Comparison of ENCODE assay signal across 16 cellular contexts in genomic region chr1:236997882-236998281, GRCh38. TPM values are rescaled to one million over a fixed set of nuclear protein-coding genes. Genes with fewer than 3 reads are reported as not detected.
DNase-seq lines count a peak whose midpoint lies in the region; ATAC-seq and TF ChIP-seq lines count a peak whose summit lies in the region.
"Had no signal": no experiment of that assay in that cellular context is flagged by ENCODE, and none has a peak within 500 bp of the region (broad histone marks: within the 10 kb centered on the region; RNA-seq: fewer than 3 reads in every experiment).

No MANE protein-coding gene starts in this region.

- TF ChIP-seq CTCF in Panc1 (IDR thresholded peaks at IDR 0.05): no peak

- no peak overlapping the region for H3K4me3 ChIP-seq in Panc1 (ENCODE audit: low read depth in 2 of 2, low read length in 2 of 2)
- H3K4me3 ChIP-seq: SK-N-MC, smooth muscle cell had no signal

- in situ Hi-C loops in G401 (cut with HindIII; ENCODE audit: low sequenced_read_pairs): no loop called here
- in situ Hi-C loops in Panc1 (cut with HindIII; ENCODE audit: low pct_unique_long_range_greater_than_20kb, low sequenced_read_pairs): no loop called here

- no peaks in the 10 kb centered on the region for H3K27me3 Mint-ChIP-seq in activated CD4-positive, alpha-beta T cell treated with anti-CD3 and anti-CD28 coated beads, Interleukin-2, amount 10 ng/mL, durations not matched to agents 7 days and 5 days
- H3K27me3 Mint-ChIP-seq: dendritic cell treated with granulocyte-macrophage colony-stimulating factor and Interleukin-4, amounts not matched to agents 40 ng/mL and 50 ng/mL, for 4 days had no signal

- CTCF ChIA-PET in Panc1 (lab: Charles Lee): no interaction called here
- CTCF ChIA-PET in activated CD4-positive, alpha-beta T cell treated with anti-CD3 and anti-CD28 coated beads, Interleukin-2, amount 10 ng/mL, durations not matched to agents 7 days and 5 days (lab: Charles Lee): no interaction called here

- H3K4me3 Mint-ChIP-seq in activated CD4-positive, alpha-beta T cell treated with anti-CD3 and anti-CD28 coated beads, Interleukin-2, amount 10 ng/mL, durations not matched to agents 7 days and 5 days: no peak overlapping the region
- H3K4me3 Mint-ChIP-seq: activated CD4-positive, alpha-beta memory T cell treated with anti-CD3 and anti-CD28 coated beads for 36 hours; dendritic cell treated with granulocyte-macrophage colony-stimulating factor and Interleukin-4, amounts not matched to agents 40 ng/mL and 50 ng/mL, for 4 days; IgD-negative memory B cell had no signal

- POLR2A ChIA-PET in Panc1 (lab: Charles Lee): no interaction called here
- POLR2A ChIA-PET in activated CD4-positive, alpha-beta T cell treated with anti-CD3 and anti-CD28 coated beads, Interleukin-2, amount 10 ng/mL, durations not matched to agents 7 days and 5 days (lab: Charles Lee): no interaction called here

- no peaks in the 10 kb centered on the region for H3K36me3 Mint-ChIP-seq in activated CD4-positive, alpha-beta T cell treated with anti-CD3 and anti-CD28 coated beads, Interleukin-2, amount 10 ng/mL, durations not matched to agents 7 days and 5 days (ENCODE audit: low read depth)
- H3K36me3 Mint-ChIP-seq: activated CD4-positive, alpha-beta memory T cell treated with anti-CD3 and anti-CD28 coated beads for 36 hours; IgD-negative memory B cell had no signal

- H3K27ac Mint-ChIP-seq in activated CD4-positive, alpha-beta T cell treated with anti-CD3 and anti-CD28 coated beads, Interleukin-2, amount 10 ng/mL, durations not matched to agents 7 days and 5 days: no peak overlapping the region
- H3K27ac Mint-ChIP-seq: activated CD4-positive, alpha-beta memory T cell treated with anti-CD3 and anti-CD28 coated beads for 36 hours; dendritic cell treated with granulocyte-macrophage colony-stimulating factor and Interleukin-4, amounts not matched to agents 40 ng/mL and 50 ng/mL, for 4 days; IgD-negative memory B cell had no signal

- H3K9me3 Mint-ChIP-seq in activated CD4-positive, alpha-beta T cell treated with anti-CD3 and anti-CD28 coated beads, Interleukin-2, amount 10 ng/mL, durations not matched to agents 7 days and 5 days: no peaks in the 10 kb centered on the region
- H3K9me3 Mint-ChIP-seq: activated CD4-positive, alpha-beta memory T cell treated with anti-CD3 and anti-CD28 coated beads for 36 hours; dendritic cell treated with granulocyte-macrophage colony-stimulating factor and Interleukin-4, amounts not matched to agents 40 ng/mL and 50 ng/mL, for 4 days had no signal

- no peaks in the 10 kb centered on the region for H3K4me1 Mint-ChIP-seq in activated CD4-positive, alpha-beta T cell treated with anti-CD3 and anti-CD28 coated beads, Interleukin-2, amount 10 ng/mL, durations not matched to agents 7 days and 5 days
- H3K4me1 Mint-ChIP-seq: IgD-negative memory B cell had no signal

- ATAC-seq in Panc1: peak; percentile 68
- peak; percentile 87 for ATAC-seq in Right ventricle myocardium superior (ENCODE audit: poor library complexity)
- ATAC-seq: HCT116 had no signal

- H3K27me3 ChIP-seq in Panc1 (ENCODE audit: control insufficient read depth, insufficient read depth, low read length): no peaks in the 10 kb centered on the region; the same call in 1 of the 2 replicates

- H3K9me3 ChIP-seq in Panc1 (ENCODE audit: control insufficient read depth, insufficient read depth, low read depth, low read length): no peaks in the 10 kb centered on the region

- DNase-seq in G401 (ENCODE audit: low spot score) (peak; percentile 51), Panc1 (ENCODE audit: low read depth, low spot score) (no peak), Right ventricle myocardium superior (peak; percentile 77), renal cortical epithelial cell (ENCODE audit: low read depth) (peak; percentile 13), hippocampal formation (lab: John Stamatoyannopoulos, UW) (no peak), mucosa of gallbladder (ENCODE audit: low spot score) (no peak), glomerular visceral epithelial cell (ENCODE audit: extremely low spot score) (no peak)
- DNase-seq in activated CD4-positive, alpha-beta T cell treated with anti-CD3 and anti-CD28 coated beads, Interleukin-2, amount 10 ng/mL, durations not matched to agents 7 days and 5 days: no peak
- DNase-seq: activated CD4-positive, alpha-beta memory T cell treated with anti-CD3 and anti-CD28 coated beads for 36 hours; NCI-H1417 treated with DMSO at 0.1 percent for 48 hours; nucleus accumbens had no signal

- H3K36me3 ChIP-seq in Panc1 (ENCODE audit: control insufficient read depth, insufficient read depth, low read length): no peaks in the 10 kb centered on the region

- intact Hi-C loops in Panc1 (cut with micrococcal nuclease; ENCODE audit: unreplicated experiment) (no loop called here), Right ventricle myocardium superior (cut with DNase I) (no loop called here)

- H3K27ac ChIP-seq in Panc1 (ENCODE audit: low read length): no peak overlapping the region
- H3K27ac ChIP-seq: SK-N-MC had no signal

- no peaks in the 10 kb centered on the region for H3K4me1 ChIP-seq in Panc1 (ENCODE audit: control insufficient read depth, insufficient read depth, low read length)

- no TSS peak for BruUV-seq in Panc1 (replicated peaks; lab: Mats Ljungman, UMichigan)

RNA-seq across cellular contexts. Expression of gene MT1HL1, which starts 6.4 kb away (rescaled TPM):
- not detected in 2 replicates for total RNA-seq in G401 (2014; rRNA removed; shearing (Covaris generic))
- total RNA-seq in Panc1 (2021; ENCODE audit: unreplicated experiment) (not detected), Right ventricle myocardium superior (not detected), renal cortical epithelial cell (not detected in 2 replicates), mucosa of gallbladder (not detected)
- not detected for polyA plus RNA-seq in Panc1 (2012; ENCODE audit: insufficient read length)
- not detected for total RNA-seq in activated CD4-positive, alpha-beta T cell treated with anti-CD3 and anti-CD28 coated beads, Interleukin-2, amount 10 ng/mL, durations not matched to agents 7 days and 5 days
- total RNA-seq: activated CD4-positive, alpha-beta memory T cell treated with anti-CD3 and anti-CD28 coated beads for 36 hours; smooth muscle cell had no signal
- polyA plus RNA-seq: IgD-negative memory B cell, smooth muscle cell had no signal

RNA-seq across cellular contexts. Expression of gene RYR2, which starts 44.1 kb away (rescaled TPM):
- total RNA-seq in G401 (2014; rRNA removed; shearing (Covaris generic)): not detected in 2 replicates
- total RNA-seq in Panc1 (2021; ENCODE audit: unreplicated experiment) (0.03 TPM), Right ventricle myocardium superior (744 TPM), renal cortical epithelial cell (0.10 TPM in 1 of 2 replicates, not detected in the other), mucosa of gallbladder (7.5 TPM)
- polyA plus RNA-seq in Panc1 (2012; ENCODE audit: insufficient read length): not detected
- total RNA-seq in activated CD4-positive, alpha-beta T cell treated with anti-CD3 and anti-CD28 coated beads, Interleukin-2, amount 10 ng/mL, durations not matched to agents 7 days and 5 days: not detected
- polyA plus RNA-seq: IgD-negative memory B cell, smooth muscle cell had no signal

Comparison
In these comparisons a context has a peak if more than half of its experiments do, and no peak if none do; other contexts are left out.
1. DNase-seq: peak in G401 (single experiment), Right ventricle myocardium superior (single experiment) and renal cortical epithelial cell (single experiment); none in Panc1 (single experiment), hippocampal formation (0 of 2), mucosa of gallbladder (single experiment), glomerular visceral epithelial cell (single experiment) and activated CD4-positive, alpha-beta T cell treated with anti-CD3 and anti-CD28 coated beads, Interleukin-2, amount 10 ng/mL, durations not matched to agents 7 days and 5 days (single experiment).
2. RNA of gene RYR2, which starts 44.1 kb away (total RNA-seq): 744 TPM in Right ventricle myocardium superior (single experiment); 7.5 TPM in mucosa of gallbladder (single experiment), 0.10 TPM in renal cortical epithelial cell, 0.03 TPM in Panc1 (single experiment), not detected in G401 and not detected in activated CD4-positive, alpha-beta T cell treated with anti-CD3 and anti-CD28 coated beads, Interleukin-2, amount 10 ng/mL, durations not matched to agents 7 days and 5 days; every median in the first group is over 10 times any median in the second.